ENCODE assay signal across 8 cellular contexts in the genomic region with DNA sequence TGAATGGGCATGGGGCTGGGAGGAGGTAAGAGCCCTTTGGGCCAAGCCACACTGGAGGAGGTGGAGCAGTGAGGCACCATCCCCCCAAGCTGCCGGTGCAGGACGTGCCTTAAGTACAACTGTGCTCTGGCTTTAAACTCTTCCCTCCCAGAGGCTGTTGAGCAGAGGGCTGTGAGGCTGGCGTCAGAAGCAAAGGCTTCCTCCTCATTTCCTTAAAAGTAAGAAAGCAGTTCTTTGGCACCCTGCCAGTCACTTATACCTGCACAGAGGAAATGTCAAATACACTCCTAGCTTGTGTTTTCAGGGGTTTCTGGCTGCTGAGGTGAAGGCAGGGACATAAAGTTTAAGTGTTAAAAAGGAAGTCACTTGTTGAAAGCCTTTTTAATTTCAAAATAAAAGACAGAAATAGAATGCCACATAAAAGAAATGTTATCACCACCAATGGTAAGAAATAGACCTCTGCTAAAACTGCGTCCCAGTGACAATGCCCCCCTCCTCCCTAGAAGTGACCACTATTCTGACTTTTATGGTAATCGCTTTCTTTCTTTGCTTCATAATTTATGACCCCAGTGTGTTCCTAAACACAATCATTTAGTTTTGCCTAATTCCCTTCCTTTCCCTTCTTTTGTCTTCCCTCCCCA. TPM values are rescaled to one million over a fixed set of nuclear protein-coding genes. Genes with fewer than 3 reads are reported as not detected.
A peak's percentile ranks its signal among the peaks of the same experiment; 100 is the strongest.
DNase-seq lines count a peak whose midpoint lies in the region; ATAC-seq and TF ChIP-seq lines count a peak whose summit lies in the region.

No MANE protein-coding gene starts in this region.

- H3K9me3 ChIP-seq in H9 (ENCODE audit: control insufficient read depth, low read depth, low read length) (no peaks in the 10 kb centered on the region), RWPE2 (ENCODE audit: severe bottlenecking) (no peaks in the 10 kb centered on the region)

- H3K4me2 ChIP-seq in H9 (ENCODE audit: insufficient read depth, insufficient read length, low read length): no peak overlapping the region

- no peak overlapping the region for H3K56ac ChIP-seq in H9 (ENCODE audit: insufficient read length, low read depth, low read length)

- peak overlapping the region; percentile 72 to 85 (median 77); a peak in 4 of 7 replicates for H3K27ac Mint-ChIP-seq in H9
- H3K27ac Mint-ChIP-seq in T-helper 2 cell treated with Interferon-gamma antibody and Interleukin-4, amounts not matched to agents 5 μg/mL and 100 μg/mL, for 36 hours: no peak overlapping the region

- TF ChIP-seq CTCF in H9 (conservative IDR thresholded peaks at IDR 0.05) (no peak), RWPE2 (IDR thresholded peaks at IDR 0.05; ENCODE audit: poor library complexity, severe bottlenecking) (no peak)

- no peak overlapping the region for H3K4ac ChIP-seq in H9 (ENCODE audit: low read depth, low read length)

- peaks cover 100% of the 10 kb centered on the region for H3K36me3 ChIP-seq in RWPE2 (ENCODE audit: low read depth)

- no peaks in the 10 kb centered on the region for H4K20me1 ChIP-seq in H9 (ENCODE audit: control insufficient read depth, insufficient read depth, insufficient read length)

- H3K27ac ChIP-seq in H9 (ENCODE audit: insufficient read length, low read depth, low read length) (no peak overlapping the region), RWPE2 (ENCODE audit: poor library complexity, severe bottlenecking) (peak overlapping the region; percentile 40)

- H3K79me1 ChIP-seq in H9 (ENCODE audit: insufficient read depth, low read depth, low read length, poor library complexity, severe bottlenecking): no peaks in the 10 kb centered on the region

- no peak overlapping the region for H2BK20ac ChIP-seq in H9 (ENCODE audit: low read depth, low read length, poor library complexity, severe bottlenecking)

- no peak overlapping the region for H2AFZ ChIP-seq in H9 (ENCODE audit: low read length)

- no peak overlapping the region for H3K9ac ChIP-seq in H9 (ENCODE audit: extremely low read depth, insufficient read length, low read length)

- no peaks in the 10 kb centered on the region for H3K9me3 Mint-ChIP-seq in H9
- no peaks in the 10 kb centered on the region for H3K9me3 Mint-ChIP-seq in T-helper 2 cell treated with Interferon-gamma antibody and Interleukin-4, amounts not matched to agents 5 μg/mL and 100 μg/mL, for 36 hours

- no peak overlapping the region for H2BK5ac ChIP-seq in H9 (ENCODE audit: insufficient read length, low read length)

- no peak overlapping the region; a peak in 1 of 5 replicates for H3K4me3 Mint-ChIP-seq in H9
- no peak overlapping the region for H3K4me3 Mint-ChIP-seq in T-helper 2 cell treated with Interferon-gamma antibody and Interleukin-4, amounts not matched to agents 5 μg/mL and 100 μg/mL, for 36 hours

- DNase-seq in H9 (peak; percentile 43), RWPE2 (ENCODE audit: low spot score) (no peak), retina (peak; percentile 38), SK-N-DZ (ENCODE audit: low spot score) (no peak)
- DNase-seq in effector CD8-positive, alpha-beta T cell (lab: John Stamatoyannopoulos, UW): peak; percentile 45
- no peak for DNase-seq in T-helper 2 cell treated with Interferon-gamma antibody and Interleukin-4, amounts not matched to agents 5 μg/mL and 100 μg/mL, for 36 hours (ENCODE audit: low spot score)

- H2AK5ac ChIP-seq in H9 (ENCODE audit: insufficient read length, low read length): no peak overlapping the region

- H2BK12ac ChIP-seq in H9 (ENCODE audit: insufficient read length, low read depth, low read length): no peak overlapping the region

- no peak overlapping the region for H3K14ac ChIP-seq in H9 (ENCODE audit: insufficient read depth, low read length)

- H3K36me3 Mint-ChIP-seq in H9 (ENCODE audit: insufficient read depth in 1 of 3, low read depth in 3 of 3): no peaks in the 10 kb centered on the region
- no peaks in the 10 kb centered on the region for H3K36me3 Mint-ChIP-seq in T-helper 2 cell treated with Interferon-gamma antibody and Interleukin-4, amounts not matched to agents 5 μg/mL and 100 μg/mL, for 36 hours (ENCODE audit: low read depth)

- WGBS in H9 (ENCODE audit: extremely low coverage, insufficient read length, low lambda C conversion rate): no CpG with 5 or more reads among the region's 5 CpGs

- peak; percentile 26; the same call in 1 of the 3 replicates for ATAC-seq in RWPE2 (ENCODE audit: low read depth)
- no peak for ATAC-seq in HG02588 (IDR thresholded peaks at IDR 0.05; ENCODE audit: unreplicated experiment)
- no peak for ATAC-seq in HG03354 (IDR thresholded peaks at IDR 0.05; ENCODE audit: poor library complexity, severe bottlenecking, unreplicated experiment)

- no peak overlapping the region for H3T11ph ChIP-seq in H9 (ENCODE audit: low read length)

- H3K23ac ChIP-seq in H9 (ENCODE audit: insufficient read length, low read depth, low read length): no peak overlapping the region

- H3K27me3 Mint-ChIP-seq in H9 (ENCODE audit: low read depth): no peaks in the 10 kb centered on the region
- peaks cover 7% of the 10 kb centered on the region for H3K27me3 Mint-ChIP-seq in T-helper 2 cell treated with Interferon-gamma antibody and Interleukin-4, amounts not matched to agents 5 μg/mL and 100 μg/mL, for 36 hours (ENCODE audit: low read depth)

- H3K4me1 ChIP-seq in H9 (ENCODE audit: insufficient read depth, low read length): peaks cover 4% of the 10 kb centered on the region; the same call in 1 of the 2 replicates
- no peaks in the 10 kb centered on the region for H3K4me1 ChIP-seq in RWPE2 (ENCODE audit: insufficient read depth, poor library complexity, severe bottlenecking)

- no peak overlapping the region for H4K91ac ChIP-seq in H9 (ENCODE audit: insufficient read length, low read depth, low read length)

- H3K27me3 ChIP-seq in H9 (ENCODE audit: insufficient read depth, low read length): no peaks in the 10 kb centered on the region
- no peaks in the 10 kb centered on the region for H3K27me3 ChIP-seq in RWPE2 (ENCODE audit: insufficient read depth, poor library complexity, severe bottlenecking)

- peaks cover 30 to 33% of the 10 kb centered on the region in 2 experiments for H3K4me1 Mint-ChIP-seq in H9
- no peaks in the 10 kb centered on the region for H3K4me1 Mint-ChIP-seq in T-helper 2 cell treated with Interferon-gamma antibody and Interleukin-4, amounts not matched to agents 5 μg/mL and 100 μg/mL, for 36 hours (ENCODE audit: low read depth)

- H3K23me2 ChIP-seq in H9 (ENCODE audit: insufficient read length, low read depth, low read length, poor library complexity, severe bottlenecking): no peaks in the 10 kb centered on the region

- H2BK120ac ChIP-seq in H9 (ENCODE audit: low read depth, low read length, poor library complexity, severe bottlenecking): no peak overlapping the region

- H4K5ac ChIP-seq in H9 (ENCODE audit: insufficient read length, low read depth, low read length): no peak overlapping the region

- no peak overlapping the region for H2BK15ac ChIP-seq in H9 (ENCODE audit: low read depth, low read length)

- H4K8ac ChIP-seq in H9 (replicated peaks; ENCODE audit: insufficient read length, low read depth, low read length): no peak overlapping the region

- H3K79me2 ChIP-seq in H9 (ENCODE audit: insufficient read depth, low read length): no peaks in the 10 kb centered on the region

- no peak overlapping the region for H3K4me3 ChIP-seq in RWPE2 (ENCODE audit: severe bottlenecking)

- H3K18ac ChIP-seq in H9 (ENCODE audit: insufficient read length, low read depth, low read length): no peak overlapping the region

RNA-seq across cellular contexts. Expression of a gene that starts 33.0 kb away (rescaled TPM):
- total RNA-seq in H9 (2021): 6.8 and 7.4 TPM in 2 replicates
- polyA plus RNA-seq in SK-N-DZ (2014; cell fraction: cytosol; rRNA removed): 0.03 TPM in 1 of 2 replicates, not detected in the other
- not detected in 2 replicates for polyA plus RNA-seq in SK-N-DZ (2014; cell fraction: nucleus; rRNA removed)

Comparison
In these comparisons a context has a peak if more than half of its experiments do, and no peak if none do; other contexts are left out.
1. DNase-seq: peak in H9 (single experiment), effector CD8-positive, alpha-beta T cell (single experiment) and retina (single experiment); none in RWPE2 (single experiment), SK-N-DZ (single experiment) and T-helper 2 cell treated with Interferon-gamma antibody and Interleukin-4, amounts not matched to agents 5 μg/mL and 100 μg/mL, for 36 hours (single experiment).